In genomic region chr1:168178638-168179410, GRCh38 we compare ENCODE assay signal across 8 cellular contexts. TPM values are rescaled to one million over a fixed set of nuclear protein-coding genes. Genes with fewer than 3 reads are reported as not detected.
DNase-seq lines count a peak whose midpoint lies in the region; ATAC-seq, FAIRE-seq and TF ChIP-seq lines count a peak whose summit lies in the region.

Gene TIPRL, plus strand, starts transcription at chr1:168178962. Its CDS starts 116 bp downstream, at chr1:168179078.

- DNase-seq in H54 (ENCODE audit: insufficient read length, low spot score) = peak; percentile 76
- DNase-seq in LoVo (ENCODE audit: low spot score) = peak; percentile 95
- DNase-seq in RWPE2 (ENCODE audit: low spot score) = peak; percentile 95
- DNase-seq in activated T-helper 9 cell treated with anti-CD3 and anti-CD28 coated beads, Interleukin-2, amount 50 U/mL, for 16 hours (ENCODE audit: low read depth) = peak; percentile 94
- peak; percentile 99 for DNase-seq in fibroblast of the aortic adventitia (ENCODE audit: low read depth)
- peak; percentile 95 to 97 for DNase-seq in stimulated activated naive CD8-positive, alpha-beta T cell treated with anti-CD3 and anti-CD28 coated beads, Interleukin-15, amount 100 ng/mL, for 72 hours

- peak; percentile 92 for FAIRE-seq in H54 (lab: Jason Lieb, UNC)

- H3K27ac Mint-ChIP-seq in nephron = no peak within 1 kb of the TSS
- no peak within 1 kb of the TSS for H3K27ac Mint-ChIP-seq in stimulated activated naive CD8-positive, alpha-beta T cell treated with anti-CD3 and anti-CD28 coated beads, Interleukin-15, amount 100 ng/mL, for 72 hours

- TF ChIP-seq POLR2A in H54 (IDR thresholded peaks at IDR 0.05; ENCODE audit: low read depth, low read length) = peak; percentile 76

- H3K36me3 ChIP-seq in ES-I3 (ENCODE audit: insufficient read depth, low read length) (no peaks in the 10 kb centered on the region), RWPE2 (ENCODE audit: low read depth) (peaks cover 7% of the 10 kb centered on the region)

- H3K4me1 Mint-ChIP-seq in nephron = no peaks in the 10 kb centered on the region
- peaks cover 3% of the 10 kb centered on the region for H3K4me1 Mint-ChIP-seq in stimulated activated naive CD8-positive, alpha-beta T cell treated with anti-CD3 and anti-CD28 coated beads, Interleukin-15, amount 100 ng/mL, for 72 hours

- H3K4me3 ChIP-seq in RWPE2 (ENCODE audit: severe bottlenecking) (peak within 1 kb of the TSS; percentile 65), fibroblast of the aortic adventitia (ENCODE audit: low read depth, low read length) (peak within 1 kb of the TSS; percentile 99)

- ATAC-seq in RWPE2 (ENCODE audit: low read depth) = peak; percentile 90
- peak; percentile 88 for ATAC-seq in stimulated activated naive CD8-positive, alpha-beta T cell treated with anti-CD3 and anti-CD28 coated beads, Interleukin-15, amount 100 ng/mL, for 72 hours

- H3K27me3 ChIP-seq in RWPE2 (ENCODE audit: insufficient read depth, poor library complexity, severe bottlenecking) = no peaks in the 10 kb centered on the region

- TF ChIP-seq CTCF in RWPE2 (IDR thresholded peaks at IDR 0.05; ENCODE audit: poor library complexity, severe bottlenecking) = peak; percentile 43
- TF ChIP-seq CTCF in fibroblast of the aortic adventitia (IDR thresholded peaks at IDR 0.05; ENCODE audit: insufficient read depth, low read length) = peak; percentile 74
- TF ChIP-seq CTCF in nephron (IDR thresholded peaks at IDR 0.05; ENCODE audit: unreplicated experiment in 3 of 3) = peak; percentile 57 to 71 (median 61)

- peak within 1 kb of the TSS; percentile 69 for H3K27ac ChIP-seq in RWPE2 (ENCODE audit: poor library complexity, severe bottlenecking)

- no peaks in the 10 kb centered on the region for H3K36me3 Mint-ChIP-seq in nephron (ENCODE audit: low read depth)

- H3K4me1 ChIP-seq in ES-I3 (ENCODE audit: insufficient read depth, low read length) (0 out of 2 replicates have a peak, but pooled peaks cover 2% of the 10 kb centered on the region), RWPE2 (ENCODE audit: insufficient read depth, poor library complexity, severe bottlenecking) (peaks cover 28% of the 10 kb centered on the region)

- H3K27me3 Mint-ChIP-seq in nephron (ENCODE audit: low read depth) = no peaks in the 10 kb centered on the region
- H3K27me3 Mint-ChIP-seq in stimulated activated naive CD8-positive, alpha-beta T cell treated with anti-CD3 and anti-CD28 coated beads, Interleukin-15, amount 100 ng/mL, for 72 hours = peaks cover 12% of the 10 kb centered on the region

- H3K9me3 ChIP-seq in ES-I3 (ENCODE audit: control insufficient read depth, insufficient read depth, low read length) (no peaks in the 10 kb centered on the region), RWPE2 (ENCODE audit: severe bottlenecking) (no peaks in the 10 kb centered on the region)

- H3K9ac ChIP-seq in ES-I3 (ENCODE audit: low read depth, low read length) = peak within 1 kb of the TSS; percentile 74

- H3K4me3 Mint-ChIP-seq in nephron = no peak within 1 kb of the TSS
- H3K4me3 Mint-ChIP-seq in stimulated activated naive CD8-positive, alpha-beta T cell treated with anti-CD3 and anti-CD28 coated beads, Interleukin-15, amount 100 ng/mL, for 72 hours = no peak within 1 kb of the TSS

- H3K9me3 Mint-ChIP-seq in nephron = peaks cover 2% of the 10 kb centered on the region
- H3K9me3 Mint-ChIP-seq in stimulated activated naive CD8-positive, alpha-beta T cell treated with anti-CD3 and anti-CD28 coated beads, Interleukin-15, amount 100 ng/mL, for 72 hours = no peaks in the 10 kb centered on the region

RNA-seq across cellular contexts. Expression of gene TIPRL, which starts in this region (rescaled TPM):
- total RNA-seq in fibroblast of the aortic adventitia (ENCODE audit: low replicate concordance) = 30.7 and 41.7 TPM in 2 replicates

Comparison
In these comparisons a context has a peak if more than half of its experiments do, and no peak if none do; other contexts are left out.
1. Peak in every context shown above with its lines: DNase-seq, ATAC-seq, H3K4me3 ChIP-seq and H3K27ac ChIP-seq.